Comparison of ENCODE assay signal across 17 cellular contexts in the genomic region with DNA sequence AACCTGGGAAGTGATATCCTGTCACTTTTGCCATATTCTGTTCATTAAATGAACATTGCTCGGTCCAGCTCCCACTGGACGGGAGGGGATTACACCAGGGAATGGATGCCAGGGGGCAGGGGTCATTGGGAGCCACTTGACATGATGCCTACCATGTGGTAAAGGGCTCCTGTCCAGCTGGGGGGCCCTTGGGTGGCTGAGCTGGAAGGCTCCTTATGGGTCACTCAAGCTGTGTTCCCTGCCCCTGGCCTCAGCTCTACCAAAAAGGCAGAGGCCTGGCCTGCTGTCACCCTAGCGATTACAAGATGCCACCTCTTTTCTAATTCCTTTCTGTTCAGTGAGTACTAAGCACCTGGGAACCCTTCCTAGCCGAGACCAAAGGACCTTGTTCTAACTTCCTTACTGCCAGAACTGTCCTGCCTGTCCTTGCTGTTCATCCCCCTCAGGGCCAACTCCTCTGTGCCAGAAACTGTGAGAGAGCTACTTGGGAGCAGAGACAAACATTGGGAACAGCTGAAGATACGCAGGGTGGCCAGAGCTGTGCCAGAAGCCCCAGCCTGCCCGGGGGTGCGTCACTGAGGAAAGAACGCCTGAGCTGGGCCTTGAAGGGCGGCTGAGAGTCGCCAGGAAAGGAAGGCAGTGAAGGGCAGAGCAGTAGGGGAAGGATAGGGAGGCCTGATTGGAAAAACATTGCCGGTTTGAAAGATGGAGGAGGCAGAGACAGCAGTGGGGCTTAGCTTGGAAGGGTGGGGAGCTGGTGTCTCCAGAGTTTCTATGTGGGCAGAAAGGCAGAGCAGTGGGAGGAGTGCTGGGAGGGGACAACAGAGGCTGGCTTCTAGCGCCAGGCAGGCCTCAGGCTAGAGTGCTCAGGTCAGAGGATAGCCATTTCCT. TPM values are rescaled to one million over a fixed set of nuclear protein-coding genes. Genes with fewer than 3 reads are reported as not detected.
DNase-seq lines count a peak whose midpoint lies in the region; ATAC-seq and TF ChIP-seq lines count a peak whose summit lies in the region.
"Had no signal": no experiment of that assay in that cellular context is flagged by ENCODE, and none has a peak within 500 bp of the region (broad histone marks: within the 10 kb centered on the region; RNA-seq: fewer than 3 reads in every experiment).

No MANE protein-coding gene starts in this region.

- H3K9me3 ChIP-seq in breast epithelium (no peaks in the 10 kb centered on the region), adipocyte (ENCODE audit: control insufficient read depth, low read length) (no peaks in the 10 kb centered on the region), suprapubic skin (no peaks in the 10 kb centered on the region)
- H3K9me3 ChIP-seq: testis had no signal

- H3K9ac ChIP-seq in adipocyte (ENCODE audit: low read length): peak overlapping the region; percentile 41
- H3K9ac ChIP-seq: parathyroid adenoma had no signal

- H3K9me3 Mint-ChIP-seq in MCF 10A (ENCODE audit: unreplicated experiment): no peaks in the 10 kb centered on the region
- H3K9me3 Mint-ChIP-seq in neural crest cell: no peaks in the 10 kb centered on the region
- H3K9me3 Mint-ChIP-seq: CD4-positive, CD25-positive, alpha-beta regulatory T cell; IgD-negative memory B cell; naive B cell; T-cell had no signal

- no peaks in the 10 kb centered on the region for H3K27me3 Mint-ChIP-seq in MCF 10A (ENCODE audit: insufficient read depth, unreplicated experiment)
- H3K27me3 Mint-ChIP-seq in neural crest cell (ENCODE audit: low read depth): no peaks in the 10 kb centered on the region
- H3K27me3 Mint-ChIP-seq: CD4-positive, CD25-positive, alpha-beta regulatory T cell; IgD-negative memory B cell; naive B cell had no signal

- WGBS in suprapubic skin: 84% methylated on average over 11 of the region's 12 CpGs

- H3K36me3 Mint-ChIP-seq in MCF 10A (ENCODE audit: insufficient read depth, unreplicated experiment) (peaks cover 12% of the 10 kb centered on the region), neural crest cell (ENCODE audit: low read depth) (no peaks in the 10 kb centered on the region)
- H3K36me3 Mint-ChIP-seq: CD4-positive, CD25-positive, alpha-beta regulatory T cell; T-cell had no signal

- ATAC-seq in HG02840 (IDR thresholded peaks at IDR 0.05; ENCODE audit: low FRiP score, unreplicated experiment) (no peak), HG02798 (IDR thresholded peaks at IDR 0.05; ENCODE audit: poor library complexity, unreplicated experiment) (no peak)

- TF ChIP-seq CTCF in breast epithelium (IDR thresholded peaks at IDR 0.05) (no peak), MCF 10A (IDR thresholded peaks at IDR 0.05; ENCODE audit: unreplicated experiment) (no peak), neural crest cell (conservative IDR thresholded peaks at IDR 0.05) (no peak), suprapubic skin (IDR thresholded peaks at IDR 0.05) (no peak)

- H3K27ac ChIP-seq in breast epithelium (peak overlapping the region; percentile 85 to 89), suprapubic skin (peak overlapping the region; percentile 45)
- H3K27ac ChIP-seq: epithelial cell of prostate, parathyroid adenoma, testis had no signal

- TF ChIP-seq EP300 in suprapubic skin (IDR thresholded peaks at IDR 0.05): no peak

- H3K4me3 Mint-ChIP-seq in MCF 10A (ENCODE audit: unreplicated experiment): no peak overlapping the region
- no peak overlapping the region for H3K4me3 Mint-ChIP-seq in neural crest cell
- H3K4me3 Mint-ChIP-seq: naive B cell, T-cell had no signal

- intact Hi-C loops in breast epithelium (cut with DNase I; ENCODE audit: low total_unique reads) (loop anchor here (5.0 kb wide), 1 partner anchor 65 kb away; no protein-coding TSS in a partner anchor), MCF 10A (cut with micrococcal nuclease) (no loop called here)

- no TSS peak for BruUV-seq in MCF 10A (replicated peaks; lab: Mats Ljungman, UMichigan)

- H3K27ac Mint-ChIP-seq in MCF 10A (ENCODE audit: low read depth, unreplicated experiment) (no peak overlapping the region), neural crest cell (ENCODE audit: unreplicated experiment) (peak overlapping the region; percentile 19)
- H3K27ac Mint-ChIP-seq: IgD-negative memory B cell had no signal

- H3K4me1 ChIP-seq in breast epithelium: peaks cover 9 to 18% of the 10 kb centered on the region in 2 donors
- peaks cover 8% of the 10 kb centered on the region for H3K4me1 ChIP-seq in adipocyte (ENCODE audit: control insufficient read depth, insufficient read depth, low read length)
- H3K4me1 ChIP-seq in suprapubic skin: peaks cover 27% of the 10 kb centered on the region
- H3K4me1 ChIP-seq: parathyroid adenoma, testis had no signal

- peak overlapping the region in 1 of 3 donors; percentile 11 for H3K4me3 ChIP-seq in breast epithelium
- H3K4me3 ChIP-seq in adipocyte (ENCODE audit: low read length): no peak overlapping the region
- no peak overlapping the region for H3K4me3 ChIP-seq in suprapubic skin
- H3K4me3 ChIP-seq: testis had no signal

- POLR2A ChIA-PET in MCF 10A (lab: Yijun Ruan, JAX): interaction anchor here (0.7 to 1.6 kb wide), 4 partner anchors 12 to 65 kb away, joined by 3 read pairs; no protein-coding TSS in a partner anchor

- H3K4me1 Mint-ChIP-seq in MCF 10A (ENCODE audit: insufficient read depth, unreplicated experiment): no peaks in the 10 kb centered on the region
- H3K4me1 Mint-ChIP-seq in neural crest cell: peaks cover 4% of the 10 kb centered on the region

- TF ChIP-seq POLR2A in breast epithelium (IDR thresholded peaks at IDR 0.05): no peak
- TF ChIP-seq POLR2A in suprapubic skin (IDR thresholded peaks at IDR 0.05): no peak

- H3K27me3 ChIP-seq in breast epithelium: no peaks in the 10 kb centered on the region
- no peaks in the 10 kb centered on the region for H3K27me3 ChIP-seq in adipocyte (replicated peaks; ENCODE audit: control insufficient read depth, insufficient read depth, low read length)
- no peaks in the 10 kb centered on the region for H3K27me3 ChIP-seq in suprapubic skin
- H3K27me3 ChIP-seq: testis had no signal

- DNase-seq in breast epithelium (ENCODE audit: low spot score in 2 of 2) (peak in 1 of 2 donors; percentile 43), MCF 10A (ENCODE audit: unreplicated experiment) (no peak), adipocyte (ENCODE audit: low read depth) (no peak), neural crest cell (ENCODE audit: low read depth, low spot score) (no peak), suprapubic skin (ENCODE audit: low spot score in 2 of 2) (peak; percentile 53 to 78), NCI-H82 (lab: John Stamatoyannopoulos, UW) (no peak)
- DNase-seq: NCI-H1048, NCI-H2029 treated with DMSO at 0.1 percent for 48 hours had no signal

- CTCF ChIA-PET in MCF 10A (lab: Yijun Ruan, JAX): interaction anchor here (0.6 to 4.3 kb wide), 34 partner anchors 8 to 516 kb away, joined by 3 to 73 read pairs (median 4); no protein-coding TSS in a partner anchor

- no peaks in the 10 kb centered on the region for H3K36me3 ChIP-seq in breast epithelium
- H3K36me3 ChIP-seq in adipocyte (ENCODE audit: control insufficient read depth, insufficient read depth, low read length, severe bottlenecking): peaks cover 63% of the 10 kb centered on the region
- no peaks in the 10 kb centered on the region for H3K36me3 ChIP-seq in suprapubic skin

RNA-seq across cellular contexts. Expression of gene UVRAG, which starts 12.7 kb away (rescaled TPM):
- total RNA-seq in breast epithelium: 10 to 100 TPM; 43.3 to 73.0 (median 48.9) TPM
- 12.4 and 16.1 TPM in 2 replicates for total RNA-seq in MCF 10A (2022)
- 24.1 and 29.0 TPM in 2 replicates for total RNA-seq in neural crest cell
- total RNA-seq in suprapubic skin: 10 to 100 TPM; 17.5 to 30.0 (median 22.1) TPM

RNA-seq across cellular contexts. Expression of gene DGAT2, which starts 33.7 kb away (rescaled TPM):
- total RNA-seq in breast epithelium (100 to 1,000 TPM in 1 of 3 donors, 10 to 100 TPM in 2; 26.2 to 134 (median 36.1) TPM), MCF 10A (2022) (6.4 and 7.3 TPM in 2 replicates), neural crest cell (0.93 and 1.1 TPM in 2 replicates), suprapubic skin (100 to 1,000 TPM in 3 of 4 donors, 10 to 100 TPM in 1; 69.8 to 338 (median 184) TPM)

Comparison
In these comparisons a context has a peak if more than half of its experiments do, and no peak if none do; other contexts are left out.
1. DNase-seq: peak in suprapubic skin (2 of 2); none in MCF 10A (single experiment), adipocyte (single experiment), neural crest cell (single experiment) and NCI-H82 (single experiment).